ENCODE assay signal across 13 cellular contexts in genomic region chr3:120642368-120642948, GRCh38. TPM values are rescaled to one million over a fixed set of nuclear protein-coding genes. Genes with fewer than 3 reads are reported as not detected.
A peak's percentile ranks its signal among the peaks of the same experiment; 100 is the strongest.
DNase-seq lines count a peak whose midpoint lies in the region; ATAC-seq and TF ChIP-seq lines count a peak whose summit lies in the region.
"Had no signal": no experiment of that assay in that cellular context is flagged by ENCODE, and none has a peak within 500 bp of the region (broad histone marks: within the 10 kb centered on the region; RNA-seq: fewer than 3 reads in every experiment).

No MANE protein-coding gene starts in this region.

- no peaks in the 10 kb centered on the region for H3K4me1 ChIP-seq in Karpas-422 (ENCODE audit: low read length)
- H3K4me1 ChIP-seq in suprapubic skin, result no peaks in the 10 kb centered on the region
- H3K4me1 ChIP-seq: adrenal gland, vagina had no signal

- TF ChIP-seq POLR2A in suprapubic skin (IDR thresholded peaks at IDR 0.05), result no peak

- no peaks in the 10 kb centered on the region for H3K36me3 Mint-ChIP-seq in natural killer cell

- no peak overlapping the region for H3K9ac ChIP-seq in Karpas-422 (ENCODE audit: low read length)

- H2AFZ ChIP-seq in Karpas-422 (ENCODE audit: low read length), result no peak overlapping the region
- H2AFZ ChIP-seq: hepatocyte had no signal

- no peak overlapping the region for H3K27ac Mint-ChIP-seq in natural killer cell

- H3K4me3 ChIP-seq in Karpas-422 (ENCODE audit: low read length) (no peak overlapping the region), astrocyte of the spinal cord (ENCODE audit: low read depth, low read length) (no peak overlapping the region), suprapubic skin (no peak overlapping the region)
- H3K4me3 ChIP-seq: adrenal gland, hepatocyte, vagina had no signal

- TF ChIP-seq EP300 in suprapubic skin (IDR thresholded peaks at IDR 0.05), result no peak

- no peaks in the 10 kb centered on the region for H3K9me3 Mint-ChIP-seq in natural killer cell

- in situ Hi-C loops in Caki2 (cut with HindIII; ENCODE audit: low pct_unique_long_range_greater_than_20kb, low sequenced_read_pairs), result no loop called here
- in situ Hi-C loops in astrocyte of the spinal cord (cut with HindIII; ENCODE audit: low sequenced_read_pairs), result no loop called here

- no peak overlapping the region for H3K4me3 Mint-ChIP-seq in natural killer cell

- ATAC-seq in natural killer cell, result peak in 2 of 3 donors; percentile 25 to 84
- no peak for ATAC-seq in HG03175 (IDR thresholded peaks at IDR 0.05; ENCODE audit: unreplicated experiment)
- ATAC-seq: PC-3 had no signal

- H3K27me3 ChIP-seq in Karpas-422 (ENCODE audit: low read length) (no peaks in the 10 kb centered on the region), suprapubic skin (no peaks in the 10 kb centered on the region)
- H3K27me3 ChIP-seq: adrenal gland, hepatocyte, vagina had no signal

- DNase-seq in Caki2 (ENCODE audit: low read depth) (peak; percentile 17), Karpas-422 (peak; percentile 47), astrocyte of the spinal cord (ENCODE audit: low read depth, low spot score) (peak; percentile 20), natural killer cell (no peak), KG1 (lab: John Stamatoyannopoulos, UW) (no peak), anterior cingulate cortex (lab: John Stamatoyannopoulos, UW) (no peak), suprapubic skin (ENCODE audit: low spot score in 2 of 2) (no peak)
- DNase-seq: adrenal gland; PC-3; stimulated activated CD4-positive, alpha-beta T cell treated with anti-CD3 and anti-CD28 coated beads, Interleukin-4, amount 100 ng/mL, for 1 hour had no signal

- TF ChIP-seq CTCF in astrocyte of the spinal cord (IDR thresholded peaks at IDR 0.05; ENCODE audit: low read depth, low read length), result no peak
- no peak for TF ChIP-seq CTCF in natural killer cell (IDR thresholded peaks at IDR 0.05)
- TF ChIP-seq CTCF in suprapubic skin (IDR thresholded peaks at IDR 0.05), result no peak

- no peaks in the 10 kb centered on the region for H3K27me3 Mint-ChIP-seq in natural killer cell (ENCODE audit: low read depth in 2 of 2)

- 63% methylated on average over 4 of the region's 4 CpGs for WGBS in suprapubic skin

- H3K79me2 ChIP-seq in Karpas-422 (ENCODE audit: low read length), result no peaks in the 10 kb centered on the region
- H3K79me2 ChIP-seq: hepatocyte had no signal

- H3K9me3 ChIP-seq in Karpas-422 (ENCODE audit: low read length), result no peaks in the 10 kb centered on the region
- no peaks in the 10 kb centered on the region for H3K9me3 ChIP-seq in suprapubic skin
- H3K9me3 ChIP-seq: adrenal gland, vagina had no signal

- no peak overlapping the region for H3K27ac ChIP-seq in Karpas-422 (ENCODE audit: low read length)
- H3K27ac ChIP-seq in suprapubic skin, result no peak overlapping the region
- H3K27ac ChIP-seq: adrenal gland, hepatocyte, vagina had no signal

- no peaks in the 10 kb centered on the region for H3K36me3 ChIP-seq in Karpas-422 (ENCODE audit: insufficient read depth, low read length)
- H3K36me3 ChIP-seq in suprapubic skin, result no peaks in the 10 kb centered on the region
- H3K36me3 ChIP-seq: adrenal gland, vagina had no signal

- no peaks in the 10 kb centered on the region for H3K9me2 ChIP-seq in Karpas-422 (replicated peaks; ENCODE audit: insufficient read depth, low read length)

- H3K4me2 ChIP-seq in Karpas-422 (ENCODE audit: low read depth, low read length, poor library complexity, severe bottlenecking), result no peak overlapping the region
- H3K4me2 ChIP-seq: hepatocyte had no signal

- no peaks in the 10 kb centered on the region for H3K4me1 Mint-ChIP-seq in natural killer cell

- H4K20me1 ChIP-seq in Karpas-422 (ENCODE audit: insufficient read depth, low read depth, low read length), result no peaks in the 10 kb centered on the region

- intact Hi-C loops in natural killer cell (cut with micrococcal nuclease), result no loop called here

RNA-seq across cellular contexts. Expression of gene HGD, which starts 39.6 kb away (rescaled TPM):
- total RNA-seq in Caki2 (2014; rRNA removed; shearing (Covaris generic); ENCODE audit: low replicate concordance), result 73.3 and 81.7 TPM in 2 replicates
- not detected in 2 replicates for total RNA-seq in Karpas-422 (2014; rRNA removed; shearing (Covaris generic); ENCODE audit: low replicate concordance)
- total RNA-seq in natural killer cell (1 to 10 TPM in 2 of 3 donors, under 1 TPM in 1; 0.80 to 4.0 (median 2.5) TPM), suprapubic skin (1 to 10 TPM in 3 of 4 donors, not detected in 1; 1.7 to 5.1 (median 2.1) TPM)
- total RNA-seq: vagina had no signal

RNA-seq across cellular contexts. Expression of gene NDUFB4, which starts 46.3 kb away (rescaled TPM):
- 143 and 183 TPM in 2 replicates for total RNA-seq in Caki2 (2014; rRNA removed; shearing (Covaris generic); ENCODE audit: low replicate concordance)
- 105 and 162 TPM in 2 replicates for total RNA-seq in Karpas-422 (2014; rRNA removed; shearing (Covaris generic); ENCODE audit: low replicate concordance)
- 10 to 100 TPM; 59.5 to 86.9 (median 65.2) TPM for total RNA-seq in natural killer cell
- total RNA-seq in suprapubic skin, result 100 to 1,000 TPM in 3 of 4 donors, 10 to 100 TPM in 1; 95.8 to 162 (median 148) TPM

Comparison
In these comparisons a context has a peak if more than half of its experiments do, and no peak if none do; other contexts are left out.
1. DNase-seq: peak in Caki2 (single experiment), Karpas-422 (single experiment) and astrocyte of the spinal cord (single experiment); none in natural killer cell (single experiment), KG1 (single experiment), anterior cingulate cortex (0 of 58) and suprapubic skin (0 of 2).
2. RNA of gene HGD, which starts 39.6 kb away (total RNA-seq): 73.3 to 81.7 TPM in Caki2; 0.80 to 4.0 TPM in natural killer cell, 1.7 to 5.1 TPM in suprapubic skin and not detected in Karpas-422; every median in the first group is over 10 times any median in the second.